In genomic region chr2:69926849-69927515, GRCh38 we compare ENCODE assay signal across 1 cellular context.
TF ChIP-seq lines count a peak whose summit lies in the region.

No MANE protein-coding gene starts in this region.

TF ChIP-seq in IMR-90, 13 proteins besides CTCF, POLR2A, EP300 and RAD21 (continued from another document):
- no peak for TF ChIP-seq USF2 (IDR thresholded peaks at IDR 0.05; ENCODE audit: low read depth, low read length)
TF ChIP-seq in IMR-90: peak in this region for 1.
